In the genomic region with DNA sequence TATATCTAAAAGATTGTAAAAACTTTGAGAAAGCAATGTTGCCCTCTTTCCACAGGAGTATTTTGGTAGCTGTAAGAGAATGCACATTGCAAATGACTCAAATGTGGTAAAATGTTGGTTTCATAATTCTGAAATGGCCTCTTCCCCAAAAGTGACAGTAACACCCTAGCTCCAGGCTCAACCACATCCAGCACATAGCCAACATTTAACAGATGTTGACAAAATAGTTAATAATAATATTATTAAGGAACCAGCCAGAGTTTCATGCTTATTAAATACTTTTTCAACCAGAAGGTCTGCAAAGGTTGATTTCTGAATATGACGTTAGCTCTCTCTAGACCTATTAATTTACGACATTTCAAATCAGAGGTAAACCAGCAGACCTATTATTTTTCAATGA, we compare ENCODE assay signal across 8 cellular contexts. TPM values are rescaled to one million over a fixed set of nuclear protein-coding genes. Genes with fewer than 3 reads are reported as not detected.
DNase-seq lines count a peak whose midpoint lies in the region; ATAC-seq and TF ChIP-seq lines count a peak whose summit lies in the region.

No MANE protein-coding gene starts in this region.

- no peaks in the 10 kb centered on the region for H3K27me3 ChIP-seq in esophagus squamous epithelium
- H3K27me3 ChIP-seq in testis = no peaks in the 10 kb centered on the region

- DNase-seq in HFFc6 (no peak), NOMO-1 treated with dmso at 0.1 percent for 144 hours (lab: John Stamatoyannopoulos, UW; ENCODE audit: unreplicated experiment) (peak; percentile 26), esophagus squamous epithelium (lab: John Stamatoyannopoulos, UW) (no peak), testis (no peak), hepatic stellate cell (ENCODE audit: low spot score) (no peak), NCI-H1105 treated with DMSO at 0.1 percent for 48 hours (lab: John Stamatoyannopoulos, UW) (no peak)
- DNase-seq in stimulated activated naive B cell treated with anti-CD40 and anti-IgM and Interleukin-4, amounts not matched to agents 10 μg/mL and 1 μg/mL and 100 μg/mL, for 72 hours = no peak

- no peak for TF ChIP-seq CTCF in HFFc6 (IDR thresholded peaks at IDR 0.05)
- peak in 1 of 6 experiments; percentile 3 for TF ChIP-seq CTCF in esophagus squamous epithelium (IDR thresholded peaks at IDR 0.05)
- no peak for TF ChIP-seq CTCF in testis (IDR thresholded peaks at IDR 0.05)

- H3K9me3 ChIP-seq in esophagus squamous epithelium = no peaks in the 10 kb centered on the region
- no peaks in the 10 kb centered on the region for H3K9me3 ChIP-seq in testis

- ATAC-seq in GM18499 (IDR thresholded peaks at IDR 0.05; ENCODE audit: insufficient read depth, unreplicated experiment) = peak; percentile 78
- ATAC-seq in stimulated activated naive B cell treated with anti-CD40 and anti-IgM and Interleukin-4, amounts not matched to agents 10 μg/mL and 1 μg/mL and 100 μg/mL, for 72 hours (replicated peaks) = peak; percentile 61 to 68

- H3K27me3 Mint-ChIP-seq in HFFc6 (ENCODE audit: insufficient read depth) = peaks cover 36% of the 10 kb centered on the region
- H3K27me3 Mint-ChIP-seq in stimulated activated naive B cell treated with anti-CD40 and anti-IgM and Interleukin-4, amounts not matched to agents 10 μg/mL and 1 μg/mL and 100 μg/mL, for 72 hours = peaks cover 4 to 6% of the 10 kb centered on the region in 2 donors

- H3K4me1 ChIP-seq in esophagus squamous epithelium (peaks cover 14 to 76% (median 50%) of the 10 kb centered on the region in 3 donors), testis (no peaks in the 10 kb centered on the region)

- intact Hi-C loops in esophagus squamous epithelium (cut with DNase I) (no loop called here), testis (cut with DNase I; ENCODE audit: low total_unique reads) (no loop called here)

- peaks cover 53% of the 10 kb centered on the region for H3K36me3 Mint-ChIP-seq in HFFc6 (ENCODE audit: low read depth)
- H3K36me3 Mint-ChIP-seq in stimulated activated naive B cell treated with anti-CD40 and anti-IgM and Interleukin-4, amounts not matched to agents 10 μg/mL and 1 μg/mL and 100 μg/mL, for 72 hours = no peaks in the 10 kb centered on the region

- peaks cover 80% of the 10 kb centered on the region for H3K4me1 Mint-ChIP-seq in HFFc6 (ENCODE audit: low read depth)
- peaks cover 12 to 27% of the 10 kb centered on the region in 2 donors for H3K4me1 Mint-ChIP-seq in stimulated activated naive B cell treated with anti-CD40 and anti-IgM and Interleukin-4, amounts not matched to agents 10 μg/mL and 1 μg/mL and 100 μg/mL, for 72 hours

- peak overlapping the region; percentile 92 for H3K4me3 Mint-ChIP-seq in HFFc6
- no peak overlapping the region for H3K4me3 Mint-ChIP-seq in stimulated activated naive B cell treated with anti-CD40 and anti-IgM and Interleukin-4, amounts not matched to agents 10 μg/mL and 1 μg/mL and 100 μg/mL, for 72 hours

- peak overlapping the region; percentile 99 for H3K27ac Mint-ChIP-seq in HFFc6
- no peak overlapping the region for H3K27ac Mint-ChIP-seq in stimulated activated naive B cell treated with anti-CD40 and anti-IgM and Interleukin-4, amounts not matched to agents 10 μg/mL and 1 μg/mL and 100 μg/mL, for 72 hours

- H3K9me3 Mint-ChIP-seq in HFFc6 = peaks cover 4% of the 10 kb centered on the region; the same call in 1 of the 2 replicates
- no peaks in the 10 kb centered on the region for H3K9me3 Mint-ChIP-seq in stimulated activated naive B cell treated with anti-CD40 and anti-IgM and Interleukin-4, amounts not matched to agents 10 μg/mL and 1 μg/mL and 100 μg/mL, for 72 hours

- H3K27ac ChIP-seq in esophagus squamous epithelium (peak overlapping the region; percentile 84 to 96 (median 88)), testis (peak overlapping the region in 1 of 2 donors; percentile 44)

- WGBS in esophagus squamous epithelium, 2 donors = 12 to 13% methylated on average over 2 of the region's 2 CpGs
- 67 to 70% methylated on average over 2 of the region's 2 CpGs for WGBS in testis, 2 donors

- H3K4me3 ChIP-seq in esophagus squamous epithelium (peak overlapping the region; percentile 36 to 65 (median 58)), testis (no peak overlapping the region)

- H3K36me3 ChIP-seq in esophagus squamous epithelium (peaks cover 0 to 25% (median 0%) of the 10 kb centered on the region in 3 donors), testis (ENCODE audit: low read depth, missing control alignments) (no peaks in the 10 kb centered on the region)

- TF ChIP-seq POLR2A in esophagus squamous epithelium (IDR thresholded peaks at IDR 0.05) (no peak), testis (IDR thresholded peaks at IDR 0.05) (no peak)

RNA-seq across cellular contexts. Expression of a gene that starts 1.3 kb away (rescaled TPM):
- total RNA-seq in HFFc6 (2021; fragmentation: NEBNext Ultra II Directional; extraction: Animal tissue kit (Norgen Biotek cat#: 25700)) = 1,000 to 10,000 TPM in 4 of 6 experiments, 100 to 1,000 TPM in 2; 933 to 1,109 (median 1,040) TPM
- total RNA-seq in esophagus squamous epithelium (1,000 to 10,000 TPM; 5,313 to 9,451 (median 7,147) TPM), testis (10 to 100 TPM; 12.1 to 13.4 TPM)
- 49.6 TPM for polyA plus RNA-seq in testis (ENCODE audit: insufficient read depth, low read depth, low replicate concordance)

Comparison
In these comparisons a context has a peak if more than half of its experiments do, and no peak if none do; other contexts are left out.
1. H3K4me3 ChIP-seq: peak in esophagus squamous epithelium (4 of 4); none in testis (0 of 2).
2. RNA of a gene that starts 1.3 kb away (total RNA-seq): 5,313 to 9,451 TPM in esophagus squamous epithelium and 933 to 1,109 TPM in HFFc6; 12.1 to 13.4 TPM in testis; every median in the first group is over 10 times any median in the second.